ENCODE assay signal across 14 cellular contexts in the genomic region with DNA sequence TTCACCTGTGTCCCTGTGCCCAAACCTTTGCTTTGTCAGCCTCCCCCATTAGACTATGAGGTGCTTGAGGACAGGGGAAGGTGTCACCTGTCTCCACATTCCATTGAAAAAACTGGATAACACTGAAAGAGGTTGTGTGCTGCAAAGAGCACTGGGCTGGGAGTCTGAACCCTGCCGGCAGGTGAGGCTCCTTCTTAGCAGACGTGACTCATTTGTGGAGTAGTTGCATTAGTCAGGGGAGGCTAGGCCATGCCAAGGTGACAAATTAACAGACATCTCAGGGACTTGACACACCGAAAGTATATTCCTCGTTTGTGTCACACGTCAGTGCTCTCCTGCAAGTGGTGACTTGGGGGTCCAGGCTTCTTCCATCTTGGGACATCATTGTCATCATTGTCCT.
DNase-seq lines count a peak whose midpoint lies in the region; ATAC-seq lines count a peak whose summit lies in the region.
"Had no signal": no experiment of that assay in that cellular context is flagged by ENCODE, and none has a peak within 500 bp of the region (broad histone marks: within the 10 kb centered on the region; RNA-seq: fewer than 3 reads in every experiment).

No MANE protein-coding gene starts in this region.

- DNase-seq in activated CD4-positive, alpha-beta T cell treated with anti-CD3 and anti-CD28 coated beads, Interleukin-2, amount 50 U/mL, for 48 hours = peak; percentile 13 to 25
- DNase-seq in activated CD4-positive, alpha-beta T cell treated with anti-CD3 and anti-CD28 coated beads, Interleukin-2, amount 10 ng/mL, durations not matched to agents 24 days and 14 days = no peak
- DNase-seq in MV-4-11 (lab: John Stamatoyannopoulos, UW) (no peak), C1 segment of cervical spinal cord (lab: John Stamatoyannopoulos, UW) (no peak)
- DNase-seq in effector CD4-positive, alpha-beta T cell = no peak
- DNase-seq: activated gamma-delta T cell, Caco-2, hypothalamus, NCI-H1436 treated with DMSO at 0.1 percent for 48 hours had no signal

- H3K9me3 Mint-ChIP-seq in activated CD4-positive, alpha-beta T cell treated with anti-CD3 and anti-CD28 coated beads, Interleukin-2, amount 10 ng/mL, durations not matched to agents 24 days and 14 days = peaks cover 4% of the 10 kb centered on the region
- no peaks in the 10 kb centered on the region for H3K9me3 Mint-ChIP-seq in activated T-helper 17 cell treated with anti-CD3 and anti-CD28 coated beads, Interleukin-2, amount 50 U/mL, for 72 hours
- H3K9me3 Mint-ChIP-seq: central memory CD8-positive, alpha-beta T cell had no signal

- peak; percentile 59 for ATAC-seq in GM18909 (IDR thresholded peaks at IDR 0.05; ENCODE audit: poor library complexity, unreplicated experiment)
- ATAC-seq in HG02870 (IDR thresholded peaks at IDR 0.05; ENCODE audit: unreplicated experiment) = peak; percentile 82
- ATAC-seq in activated T-helper 17 cell treated with anti-CD3 and anti-CD28 coated beads, Interleukin-2, amount 50 U/mL, for 72 hours (replicated peaks) = peak; percentile 95
- ATAC-seq: A549 had no signal

- no peak overlapping the region for H3K4me3 Mint-ChIP-seq in activated CD4-positive, alpha-beta T cell treated with anti-CD3 and anti-CD28 coated beads, Interleukin-2, amount 10 ng/mL, durations not matched to agents 24 days and 14 days
- no peak overlapping the region for H3K4me3 Mint-ChIP-seq in activated T-helper 17 cell treated with anti-CD3 and anti-CD28 coated beads, Interleukin-2, amount 50 U/mL, for 72 hours
- H3K4me3 Mint-ChIP-seq: central memory CD8-positive, alpha-beta T cell had no signal

- no peaks in the 10 kb centered on the region for H3K36me3 Mint-ChIP-seq in activated CD4-positive, alpha-beta T cell treated with anti-CD3 and anti-CD28 coated beads, Interleukin-2, amount 10 ng/mL, durations not matched to agents 24 days and 14 days (ENCODE audit: low read depth)
- H3K36me3 Mint-ChIP-seq in activated T-helper 17 cell treated with anti-CD3 and anti-CD28 coated beads, Interleukin-2, amount 50 U/mL, for 72 hours (ENCODE audit: low read depth) = peaks cover 5% of the 10 kb centered on the region

- no peaks in the 10 kb centered on the region for H3K27me3 Mint-ChIP-seq in activated CD4-positive, alpha-beta T cell treated with anti-CD3 and anti-CD28 coated beads, Interleukin-2, amount 10 ng/mL, durations not matched to agents 24 days and 14 days
- no peaks in the 10 kb centered on the region for H3K27me3 Mint-ChIP-seq in activated T-helper 17 cell treated with anti-CD3 and anti-CD28 coated beads, Interleukin-2, amount 50 U/mL, for 72 hours
- H3K27me3 Mint-ChIP-seq: central memory CD8-positive, alpha-beta T cell had no signal

- H3K27ac Mint-ChIP-seq in activated CD4-positive, alpha-beta T cell treated with anti-CD3 and anti-CD28 coated beads, Interleukin-2, amount 10 ng/mL, durations not matched to agents 24 days and 14 days = no peak overlapping the region
- H3K27ac Mint-ChIP-seq in activated T-helper 17 cell treated with anti-CD3 and anti-CD28 coated beads, Interleukin-2, amount 50 U/mL, for 72 hours = peak overlapping the region; percentile 59

- H3K4me1 Mint-ChIP-seq in activated CD4-positive, alpha-beta T cell treated with anti-CD3 and anti-CD28 coated beads, Interleukin-2, amount 10 ng/mL, durations not matched to agents 24 days and 14 days = peaks cover 2% of the 10 kb centered on the region
- peaks cover 16% of the 10 kb centered on the region for H3K4me1 Mint-ChIP-seq in activated T-helper 17 cell treated with anti-CD3 and anti-CD28 coated beads, Interleukin-2, amount 50 U/mL, for 72 hours
- H3K4me1 Mint-ChIP-seq: central memory CD8-positive, alpha-beta T cell had no signal

- intact Hi-C loops in activated CD4-positive, alpha-beta T cell treated with anti-CD3 and anti-CD28 coated beads, Interleukin-2, amount 10 ng/mL, durations not matched to agents 24 days and 14 days (cut with micrococcal nuclease) = no loop called here

Comparison
In these comparisons a context has a peak if more than half of its experiments do, and no peak if none do; other contexts are left out.
1. DNase-seq: peak in activated CD4-positive, alpha-beta T cell treated with anti-CD3 and anti-CD28 coated beads, Interleukin-2, amount 50 U/mL, for 48 hours (2 of 2); none in activated CD4-positive, alpha-beta T cell treated with anti-CD3 and anti-CD28 coated beads, Interleukin-2, amount 10 ng/mL, durations not matched to agents 24 days and 14 days (single experiment), MV-4-11 (single experiment), C1 segment of cervical spinal cord (0 of 14) and effector CD4-positive, alpha-beta T cell (single experiment).
2. Peak in every context shown above with its lines, with median percentiles within 50 percentile points of each other: ATAC-seq.